In the genomic region with DNA sequence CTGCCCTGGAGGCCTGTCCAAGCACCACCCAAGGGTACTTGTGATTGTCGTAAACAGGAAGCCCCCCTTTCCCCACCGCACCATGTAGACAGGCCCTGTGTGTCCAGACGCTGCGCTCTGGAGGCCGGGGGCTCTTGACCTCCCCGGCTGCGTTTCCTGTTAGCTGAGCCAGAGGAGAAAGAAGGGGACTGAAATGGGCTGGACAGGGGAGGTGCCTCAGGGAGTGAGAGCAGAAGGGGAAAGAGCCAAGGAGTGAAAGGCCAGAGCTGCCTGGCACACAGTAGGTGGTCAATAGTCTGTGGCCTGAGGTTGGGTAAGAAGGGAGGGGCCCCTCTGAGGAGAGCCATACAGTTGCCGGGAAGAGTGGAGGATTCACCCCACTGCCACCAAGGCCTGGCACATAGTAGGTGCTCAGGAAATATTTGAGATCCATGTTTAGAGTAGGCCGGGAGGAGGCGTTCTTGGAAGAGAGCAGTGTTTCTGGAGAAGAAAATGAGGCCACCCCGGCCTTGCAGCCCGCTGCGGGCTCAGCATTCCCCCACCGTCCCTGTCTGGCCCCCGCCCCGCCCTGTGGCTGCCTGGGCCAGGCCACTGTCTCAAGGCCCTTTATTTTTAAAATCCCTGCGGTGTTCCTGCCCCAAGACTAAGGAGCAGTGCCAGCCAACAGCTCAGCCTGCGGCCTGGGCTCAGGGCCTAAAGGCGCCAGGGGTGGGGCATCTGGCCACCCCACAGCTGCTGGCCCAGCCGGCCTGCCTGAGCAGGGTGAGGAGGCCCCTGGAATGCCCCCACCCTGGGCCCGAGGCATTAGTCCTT, we compare ENCODE assay signal across 10 cellular contexts. TPM values are rescaled to one million over a fixed set of nuclear protein-coding genes. Genes with fewer than 3 reads are reported as not detected.
DNase-seq lines count a peak whose midpoint lies in the region; ATAC-seq and TF ChIP-seq lines count a peak whose summit lies in the region.
"Had no signal": no experiment of that assay in that cellular context is flagged by ENCODE, and none has a peak within 500 bp of the region (broad histone marks: within the 10 kb centered on the region; RNA-seq: fewer than 3 reads in every experiment).

No MANE protein-coding gene starts in this region.

- peak overlapping the region; percentile 6 for H3K4me3 Mint-ChIP-seq in osteocyte (ENCODE audit: unreplicated experiment)
- H3K4me3 Mint-ChIP-seq: activated CD4-positive, alpha-beta memory T cell treated with anti-CD3 and anti-CD28 coated beads for 36 hours had no signal

- intact Hi-C loops in adrenal gland (cut with DNase I) (loop anchor here in 1 of 2 donors (5.0 kb wide), 1 partner anchor 46 kb away; no protein-coding TSS in a partner anchor), Right ventricle myocardium superior (cut with DNase I) (no loop called here)

- peak in 1 of 2 donors; percentile 47 for TF ChIP-seq POLR2A in adrenal gland (IDR thresholded peaks at IDR 0.05)

- H3K9me3 Mint-ChIP-seq in osteocyte (ENCODE audit: unreplicated experiment): no peaks in the 10 kb centered on the region
- H3K9me3 Mint-ChIP-seq: activated CD4-positive, alpha-beta memory T cell treated with anti-CD3 and anti-CD28 coated beads for 36 hours had no signal

- no peak overlapping the region for H3K4me3 ChIP-seq in BJ (ENCODE audit: low read depth, low read length)
- H3K4me3 ChIP-seq in adrenal gland: peak overlapping the region in 1 of 4 donors; percentile 20

- no peak for DNase-seq in BJ (ENCODE audit: low read depth)
- peak; percentile 90 to 95 (median 94) for DNase-seq in adrenal gland
- DNase-seq in Right ventricle myocardium superior: peak; percentile 81
- DNase-seq in osteocyte (ENCODE audit: extremely low spot score, unreplicated experiment): peak; percentile 88
- DNase-seq in activated gamma-delta T cell treated with Interleukin-2 at 50 U/mL for 16 hours: no peak
- no peak for DNase-seq in mesenteric fat pad (ENCODE audit: low spot score)
- DNase-seq in NCI-H2171 (lab: John Stamatoyannopoulos, UW): no peak
- DNase-seq: activated CD4-positive, alpha-beta memory T cell treated with anti-CD3 and anti-CD28 coated beads for 36 hours; GDM1 had no signal

- H3K36me3 ChIP-seq in BJ (ENCODE audit: control insufficient read depth, insufficient read depth, low read length) (no peaks in the 10 kb centered on the region), adrenal gland (replicated peaks in 1 of 2) (no peaks in the 10 kb centered on the region)

- H3K4me1 ChIP-seq in adrenal gland (replicated peaks in 1 of 2): peaks cover 37 to 58% of the 10 kb centered on the region in 2 donors

- H3K27ac ChIP-seq in adrenal gland: peak overlapping the region; percentile 92 to 97 (median 97)

- peaks cover 84% of the 10 kb centered on the region for H3K4me1 Mint-ChIP-seq in osteocyte (ENCODE audit: unreplicated experiment)

- peak; percentile 18; the same call in 1 of the 2 replicates for TF ChIP-seq CTCF in BJ (IDR thresholded peaks at IDR 0.05; ENCODE audit: insufficient read depth, low read depth, low read length)
- peak in 5 of 6 experiments; percentile 22 to 61 (median 50) for TF ChIP-seq CTCF in adrenal gland (IDR thresholded peaks at IDR 0.05)
- peak; percentile 49 for TF ChIP-seq CTCF in osteocyte (IDR thresholded peaks at IDR 0.05)

- peak; percentile 67 for ATAC-seq in Right ventricle myocardium superior (ENCODE audit: poor library complexity)
- ATAC-seq in GM19351 (IDR thresholded peaks at IDR 0.05; ENCODE audit: unreplicated experiment): no peak

- no peaks in the 10 kb centered on the region for H3K27me3 Mint-ChIP-seq in osteocyte (ENCODE audit: unreplicated experiment)

- H3K9me3 ChIP-seq in adrenal gland (replicated peaks in 1 of 3): no peaks in the 10 kb centered on the region

- H3K27me3 ChIP-seq in BJ (ENCODE audit: control insufficient read depth, insufficient read depth, low read length) (no peaks in the 10 kb centered on the region), adrenal gland (no peaks in the 10 kb centered on the region)

- no peaks in the 10 kb centered on the region for H3K36me3 Mint-ChIP-seq in osteocyte (ENCODE audit: unreplicated experiment)
- H3K36me3 Mint-ChIP-seq: activated CD4-positive, alpha-beta memory T cell treated with anti-CD3 and anti-CD28 coated beads for 36 hours had no signal

- POLR2A ChIA-PET in BJ (lab: Charles Lee): interaction anchor here (1.3 to 1.8 kb wide), 3 partner anchors 13 to 17 kb away, joined by 6 to 16 read pairs (median 9); partner anchors contain the start of gene CDC42EP1

- H3K27ac Mint-ChIP-seq in osteocyte (ENCODE audit: unreplicated experiment): peak overlapping the region; percentile 99
- H3K27ac Mint-ChIP-seq: activated CD4-positive, alpha-beta memory T cell treated with anti-CD3 and anti-CD28 coated beads for 36 hours had no signal

- 10 to 23% (median 13%) methylated on average over 12 to 21 of the region's 21 CpGs for WGBS in adrenal gland, 4 donors

- CTCF ChIA-PET in BJ (lab: Yijun Ruan, JAX): interaction anchor here (0.6 to 16.8 kb wide), 14 partner anchors 9 to 219 kb away, joined by 3 to 551 read pairs (median 4); partner anchors contain the start of genes CDC42EP1, GGA1 and LGALS2

RNA-seq across cellular contexts. Expression of gene CDC42EP1, which starts 13.6 kb away (rescaled TPM):
- 19.1 and 36.3 TPM in 2 replicates for polyA plus RNA-seq in BJ (2011; rRNA removed)
- 17.2 and 25.5 TPM in 2 replicates for polyA minus RNA-seq in BJ (2011; rRNA and poly(A)+ RNA removed)
- 100 to 1,000 TPM in 5 of 8 donors, 10 to 100 TPM in 3; 74.4 to 159 (median 125) TPM for total RNA-seq in adrenal gland
- polyA plus RNA-seq in adrenal gland: 10 to 100 TPM; 19.7 to 65.1 (median 39.5) TPM
- total RNA-seq in Right ventricle myocardium superior: 15.4 TPM
- total RNA-seq in osteocyte: 282 and 283 TPM in 2 replicates
- total RNA-seq in mesenteric fat pad: 102 TPM

RNA-seq across cellular contexts. Expression of gene CARD10, which starts 27.4 kb away (rescaled TPM):
- 2.3 and 4.5 TPM in 2 replicates for polyA plus RNA-seq in BJ (2011; rRNA removed)
- polyA minus RNA-seq in BJ (2011; rRNA and poly(A)+ RNA removed): 3.6 and 3.9 TPM in 2 replicates
- 10 to 100 TPM; 14.0 to 34.2 (median 20.9) TPM for total RNA-seq in adrenal gland
- 10 to 100 TPM in 2 of 3 donors, 1 to 10 TPM in 1; 4.7 to 24.4 (median 17.4) TPM for polyA plus RNA-seq in adrenal gland
- total RNA-seq in Right ventricle myocardium superior: 8.3 TPM
- 29.2 and 31.5 TPM in 2 replicates for total RNA-seq in osteocyte
- 10.8 TPM for total RNA-seq in mesenteric fat pad

RNA-seq across cellular contexts. Expression of gene LGALS2, which starts 33.2 kb away (rescaled TPM):
- polyA plus RNA-seq in BJ (2011; rRNA removed): not detected in 2 replicates
- polyA minus RNA-seq in BJ (2011; rRNA and poly(A)+ RNA removed): not detected in 2 replicates
- total RNA-seq in adrenal gland: under 1 TPM in 1 of 8 donors, not detected in 7; 0.42 TPM
- polyA plus RNA-seq in adrenal gland: 1 to 10 TPM in 1 of 3 donors, under 1 TPM in 2; 0.42 to 1.4 (median 0.47) TPM
- not detected for total RNA-seq in Right ventricle myocardium superior
- not detected in 2 replicates for total RNA-seq in osteocyte
- total RNA-seq in mesenteric fat pad: 0.84 TPM
- total RNA-seq: activated CD4-positive, alpha-beta memory T cell treated with anti-CD3 and anti-CD28 coated beads for 36 hours had no signal

Comparison
In these comparisons a context has a peak if more than half of its experiments do, and no peak if none do; other contexts are left out.
1. DNase-seq: peak in adrenal gland (7 of 7), Right ventricle myocardium superior (single experiment) and osteocyte (single experiment); none in BJ (single experiment), activated gamma-delta T cell treated with Interleukin-2 at 50 U/mL for 16 hours (single experiment), mesenteric fat pad (single experiment) and NCI-H2171 (single experiment).
2. Peak in every context shown above with its lines, with median percentiles within 50 percentile points of each other: CTCF ChIP-seq.